19 cellular contexts compared by ENCODE assay signal in genomic region chr9:114048533-114049452, GRCh38. TPM values are rescaled to one million over a fixed set of nuclear protein-coding genes. Genes with fewer than 3 reads are reported as not detected.
"Had no signal": no experiment of that assay in that cellular context is flagged by ENCODE, and none has a peak within 500 bp of the region (broad histone marks: within the 10 kb centered on the region; RNA-seq: fewer than 3 reads in every experiment).

No MANE protein-coding gene starts in this region.

- H3K4me3 Mint-ChIP-seq: memory B cell; natural killer cell; stimulated activated memory B cell treated with anti-CD40 and anti-IgM and Interleukin-4, amounts not matched to agents 10 μg/mL and 1 μg/mL and 100 μg/mL, for 72 hours had no signal

- H3K4me1 ChIP-seq: adrenal gland, left lung, tibial nerve had no signal

- H3K4me1 Mint-ChIP-seq: memory B cell; natural killer cell; stimulated activated memory B cell treated with anti-CD40 and anti-IgM and Interleukin-4, amounts not matched to agents 10 μg/mL and 1 μg/mL and 100 μg/mL, for 72 hours had no signal

- H3K27me3 ChIP-seq: adrenal gland, cardiac muscle cell, hepatocyte, left lung, tibial nerve had no signal

- H3K9me3 Mint-ChIP-seq: activated T-helper 2 cell treated with anti-CD3 and anti-CD28 coated beads, Interferon-gamma antibody, Interleukin-2, Interleukin-4, amounts not matched to agents 10 μg/mL and 5 μg/mL and 100 μg/mL, durations not matched to agents 14 hours and 24 hours and 36 hours; memory B cell; natural killer cell; stimulated activated memory B cell treated with anti-CD40 and anti-IgM and Interleukin-4, amounts not matched to agents 10 μg/mL and 1 μg/mL and 100 μg/mL, for 72 hours had no signal

- H3K4me3 ChIP-seq: adrenal gland, cardiac muscle cell, hepatocyte, left lung, tibial nerve had no signal

- H3K36me3 Mint-ChIP-seq: memory B cell, natural killer cell had no signal

- H3K27ac Mint-ChIP-seq: activated T-helper 2 cell treated with anti-CD3 and anti-CD28 coated beads, Interferon-gamma antibody, Interleukin-2, Interleukin-4, amounts not matched to agents 10 μg/mL and 5 μg/mL and 100 μg/mL, durations not matched to agents 14 hours and 24 hours and 36 hours; memory B cell; natural killer cell; stimulated activated memory B cell treated with anti-CD40 and anti-IgM and Interleukin-4, amounts not matched to agents 10 μg/mL and 1 μg/mL and 100 μg/mL, for 72 hours had no signal

- H3K9me3 ChIP-seq: adrenal gland, left lung had no signal

- H3K27ac ChIP-seq: adrenal gland, cardiac muscle cell, hepatocyte, left lung, tibial nerve had no signal

- DNase-seq: activated CD4-positive, alpha-beta T cell treated with anti-CD3 and anti-CD28 coated beads, Interleukin-2, amount 50 U/mL, for 1 hour; activated naive CD4-positive, alpha-beta T cell treated with anti-CD3 and anti-CD28 coated beads, Interleukin-2, amount 50 U/mL, for 16 hours; activated T-cell treated with anti-CD3 and anti-CD28 coated beads, Interleukin-2, amount 50 U/mL, for 1 hour; natural killer cell; nucleus accumbens; stimulated activated CD4-positive, alpha-beta T cell treated with anti-CD3 and anti-CD28 coated beads, Interleukin-12 subunit alpha, Interleukin-12 subunit beta, amount 100 ng/mL, for 4 hours; stimulated activated CD4-positive, alpha-beta T cell treated with anti-CD3 and anti-CD28 coated beads, Interleukin-2, amount 100 ng/mL, for 24 hours; T-helper 9 cell had no signal

- H3K27me3 Mint-ChIP-seq: memory B cell had no signal

RNA-seq across cellular contexts. Expression of gene AMBP, which starts 29.3 kb away (rescaled TPM):
- total RNA-seq: activated CD8-positive, alpha-beta memory T cell treated with anti-CD3 and anti-CD28 coated beads for 36 hours; activated T-helper 2 cell treated with anti-CD3 and anti-CD28 coated beads, Interferon-gamma antibody, Interleukin-2, Interleukin-4, amounts not matched to agents 10 μg/mL and 5 μg/mL and 100 μg/mL, durations not matched to agents 14 hours and 24 hours and 36 hours; cardiac muscle cell; natural killer cell; pulmonary artery endothelial cell; tibial nerve had no signal
- polyA plus RNA-seq: keratinocyte had no signal

RNA-seq across cellular contexts. Expression of gene KIF12, which starts 50.3 kb away (rescaled TPM):
- total RNA-seq: activated CD8-positive, alpha-beta memory T cell treated with anti-CD3 and anti-CD28 coated beads for 36 hours; activated T-helper 2 cell treated with anti-CD3 and anti-CD28 coated beads, Interferon-gamma antibody, Interleukin-2, Interleukin-4, amounts not matched to agents 10 μg/mL and 5 μg/mL and 100 μg/mL, durations not matched to agents 14 hours and 24 hours and 36 hours; natural killer cell; tibial nerve had no signal
